ENCODE assay signal across 18 cellular contexts in the genomic region with DNA sequence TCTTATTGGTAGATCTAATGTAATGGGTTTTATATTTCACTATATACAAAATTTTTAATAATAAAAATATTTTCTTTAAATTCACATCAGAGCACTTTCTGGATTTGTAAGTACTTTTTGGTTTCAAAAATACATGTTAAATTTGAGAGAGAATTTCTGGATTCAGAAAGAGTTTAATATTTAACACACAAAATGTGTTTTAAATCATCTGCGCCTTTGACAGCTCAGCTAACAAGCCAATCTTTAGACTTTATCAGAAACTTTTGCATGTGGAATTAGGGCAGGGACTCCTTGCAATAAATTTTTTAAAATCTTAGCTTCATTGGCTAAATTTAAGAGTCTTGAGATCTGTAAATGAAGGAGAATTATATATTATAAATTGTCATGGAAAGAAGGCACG. TPM values are rescaled to one million over a fixed set of nuclear protein-coding genes. Genes with fewer than 3 reads are reported as not detected.
A peak's percentile ranks its signal among the peaks of the same experiment; 100 is the strongest.
DNase-seq lines count a peak whose midpoint lies in the region; ATAC-seq, FAIRE-seq and TF ChIP-seq lines count a peak whose summit lies in the region.
"Had no signal": no experiment of that assay in that cellular context is flagged by ENCODE, and none has a peak within 500 bp of the region (broad histone marks: within the 10 kb centered on the region; RNA-seq: fewer than 3 reads in every experiment).

No MANE protein-coding gene starts in this region.

- H2BK12ac ChIP-seq in mesenchymal stem cell (ENCODE audit: low read length in 2 of 2), result no peak overlapping the region

- H3K4me1 ChIP-seq in HepG2 (ENCODE audit: insufficient read depth, low read length) (peaks cover 66% of the 10 kb centered on the region), right lobe of liver (peaks cover 0 to 23% (median 13%) of the 10 kb centered on the region in 4 donors), body of pancreas (peaks cover 50% of the 10 kb centered on the region), mesenchymal stem cell (ENCODE audit: control insufficient read depth, insufficient read depth, low read depth, low read length) (peaks cover 2% of the 10 kb centered on the region)

- peaks cover 6% of the 10 kb centered on the region for H3K79me2 ChIP-seq in HepG2 (ENCODE audit: insufficient read depth, low read length)

- no peak overlapping the region for H2AK5ac ChIP-seq in mesenchymal stem cell (ENCODE audit: low read length, severe bottlenecking)

- H3K36me3 Mint-ChIP-seq in WTC11, result no peaks in the 10 kb centered on the region
- H3K36me3 Mint-ChIP-seq: CD4-positive, CD25-positive, alpha-beta regulatory T cell had no signal

- H4K8ac ChIP-seq in mesenchymal stem cell (ENCODE audit: low read length), result no peak overlapping the region

- TF ChIP-seq RAD21 in HepG2 (CRISPR knock-in tag; IDR thresholded peaks at IDR 0.05), result no peak

- WGBS in HepG2 (ENCODE audit: low lambda C conversion rate), result 90% methylated on average over 2 of the region's 2 CpGs
- 47% methylated on average over 2 of the region's 2 CpGs for WGBS in right lobe of liver (ENCODE audit: insufficient coverage, low coverage, low lambda C conversion rate, missing lambda C conversion rate)
- WGBS in body of pancreas, 2 donors, result 17 to 24% methylated on average over 2 of the region's 2 CpGs
- 100% methylated on average over 1 of the region's 2 CpGs for whole genome bisulfite sequencing in mesenchymal stem cell
- WGBS in lower leg skin, 2 donors, result 88 to 93% methylated on average over 2 of the region's 2 CpGs

- DNase-seq in HepG2 (ENCODE audit: low spot score) (no peak), right lobe of liver (no peak), body of pancreas (no peak), mesenchymal stem cell (no peak), WTC11 (ENCODE audit: low spot score) (no peak), NCI-H1092 (lab: John Stamatoyannopoulos, UW) (no peak), lower leg skin (ENCODE audit: low spot score in 2 of 2) (no peak)
- DNase-seq in activated CD4-positive, alpha-beta T cell treated with anti-CD3 and anti-CD28 coated beads, Interleukin-2, amount 50 U/mL, for 1 hour, result no peak
- DNase-seq: 8988T; ACHN; CD4-positive, CD25-positive, alpha-beta regulatory T cell; DMS79; GM23248 had no signal

- no peak for ATAC-seq in HepG2
- ATAC-seq in right lobe of liver, result no peak
- no peak for ATAC-seq in body of pancreas
- no peak for ATAC-seq in WTC11
- ATAC-seq: HCT116 had no signal

- no peak overlapping the region for H3K23ac ChIP-seq in mesenchymal stem cell (ENCODE audit: low read length in 2 of 2)

- CTCF ChIA-PET in HepG2 (lab: Yijun Ruan, JAX; ENCODE audit: low intra/inter-chr PET ratio, low total read pairs), result no interaction called here
- CTCF ChIA-PET in WTC11 (lab: Charles Lee), result no interaction called here

- H3K14ac ChIP-seq in mesenchymal stem cell (ENCODE audit: low read length in 2 of 2), result no peak overlapping the region

- TF ChIP-seq CTCF in HepG2 (CRISPR knock-in tag; IDR thresholded peaks at IDR 0.05), result no peak
- no peak for TF ChIP-seq CTCF in right lobe of liver (IDR thresholded peaks at IDR 0.05)
- TF ChIP-seq CTCF in body of pancreas (IDR thresholded peaks at IDR 0.05), result no peak
- no peak for TF ChIP-seq CTCF in WTC11 (IDR thresholded peaks at IDR 0.05)
- no peak for TF ChIP-seq CTCF in lower leg skin (IDR thresholded peaks at IDR 0.05)

- H3K9me3 ChIP-seq in HepG2 (ENCODE audit: low read length) (no peaks in the 10 kb centered on the region), right lobe of liver (no peaks in the 10 kb centered on the region), body of pancreas (no peaks in the 10 kb centered on the region), mesenchymal stem cell (ENCODE audit: control insufficient read depth, low read length) (no peaks in the 10 kb centered on the region)
- H3K9me3 ChIP-seq: BLaER1 treated with 17β-estradiol and CSF1 and Interleukin-3, amounts not matched to agents 10 nM and 100 nM had no signal

- no peak overlapping the region for H3K4me3 Mint-ChIP-seq in WTC11
- H3K4me3 Mint-ChIP-seq: CD4-positive, CD25-positive, alpha-beta regulatory T cell had no signal

- H3K27me3 Mint-ChIP-seq in WTC11 (ENCODE audit: low read depth), result no peaks in the 10 kb centered on the region

- H3K4ac ChIP-seq in mesenchymal stem cell (ENCODE audit: low read depth in 1 of 2, low read length in 2 of 2), result no peak overlapping the region

- intact Hi-C loops in HepG2 (cut with micrococcal nuclease; ENCODE audit: unreplicated experiment), result no loop called here
- intact Hi-C loops in right lobe of liver (cut with DNase I), result no loop called here
- intact Hi-C loops in body of pancreas (cut with DNase I), result no loop called here
- intact Hi-C loops in lower leg skin (cut with DNase I; ENCODE audit: low total_unique reads), result no loop called here

- no peak overlapping the region for H4K91ac ChIP-seq in mesenchymal stem cell (ENCODE audit: low read length)

- no peak for TF ChIP-seq EP300 in HepG2 (IDR thresholded peaks at IDR 0.05; ENCODE audit: low read depth in 2 of 2, low read length in 2 of 2)
- TF ChIP-seq EP300 in HepG2 (CRISPR knock-in tag; IDR thresholded peaks at IDR 0.05; ENCODE audit: borderline replicate concordance), result no peak

- H3K9me3 Mint-ChIP-seq in WTC11, result peaks cover 3% of the 10 kb centered on the region; the same call in 1 of the 2 replicates

- no peak overlapping the region for H3K9ac ChIP-seq in HepG2 (ENCODE audit: insufficient read depth, low read depth, low read length)
- no peak overlapping the region for H3K9ac ChIP-seq in mesenchymal stem cell (ENCODE audit: low read length)
- H3K9ac ChIP-seq: BLaER1 treated with 17β-estradiol and CSF1 and Interleukin-3, amounts not matched to agents 10 nM and 100 nM; GM23248 had no signal

- peak overlapping the region; percentile 87 for H3K27ac ChIP-seq in HepG2 (ENCODE audit: extremely low read length, insufficient read depth, low read length)
- no peak overlapping the region for H3K27ac ChIP-seq in right lobe of liver
- peak overlapping the region in 3 of 4 donors; percentile 75 to 85 (median 80) for H3K27ac ChIP-seq in body of pancreas
- peak overlapping the region; percentile 66 for H3K27ac ChIP-seq in mesenchymal stem cell (ENCODE audit: low read length, poor library complexity, severe bottlenecking)
- H3K27ac ChIP-seq: BLaER1 treated with 17β-estradiol and CSF1 and Interleukin-3, amounts not matched to agents 10 nM and 100 nM; GM23248; HL-60 had no signal

- H3K4me1 Mint-ChIP-seq in WTC11, result peaks cover 9% of the 10 kb centered on the region
- H3K4me1 Mint-ChIP-seq: CD4-positive, CD25-positive, alpha-beta regulatory T cell had no signal

- H3K36me3 ChIP-seq in HepG2 (replicated peaks in 1 of 2; ENCODE audit: control insufficient read depth in 1 of 2, insufficient read depth in 2 of 2, low read length in 2 of 2) (no peaks in the 10 kb centered on the region; a peak in 1 of 5 replicates), right lobe of liver (no peaks in the 10 kb centered on the region), body of pancreas (replicated peaks in 1 of 2; ENCODE audit: insufficient read depth in 1 of 2, low read depth in 2 of 2) (no peaks in the 10 kb centered on the region), mesenchymal stem cell (ENCODE audit: control insufficient read depth in 1 of 2, insufficient read depth in 2 of 2, low read depth in 1 of 2, low read length in 2 of 2) (no peaks in the 10 kb centered on the region)
- H3K36me3 ChIP-seq: BLaER1 treated with 17β-estradiol and CSF1 and Interleukin-3, amounts not matched to agents 10 nM and 100 nM had no signal

- no peak overlapping the region for H3K4me2 ChIP-seq in HepG2 (ENCODE audit: low read depth, low read length)
- no peak overlapping the region for H3K4me2 ChIP-seq in mesenchymal stem cell (ENCODE audit: low read length, poor library complexity, severe bottlenecking)
- H3K4me2 ChIP-seq: BLaER1 treated with 17β-estradiol and CSF1 and Interleukin-3, amounts not matched to agents 10 nM and 100 nM had no signal

- H4K20me1 ChIP-seq in HepG2 (ENCODE audit: insufficient read depth, low read length), result no peaks in the 10 kb centered on the region
- H4K20me1 ChIP-seq: BLaER1 treated with 17β-estradiol and CSF1 and Interleukin-3, amounts not matched to agents 10 nM and 100 nM had no signal

- H3K18ac ChIP-seq in mesenchymal stem cell (ENCODE audit: low read depth in 1 of 2, low read length in 2 of 2), result no peak overlapping the region

- POLR2A ChIA-PET in HepG2 (lab: Yijun Ruan, JAX), result interaction anchor here (1.0 to 1.2 kb wide), 2 partner anchors 24 to 26 kb away, joined by 3 to 4 read pairs; no protein-coding TSS in a partner anchor
- POLR2A ChIA-PET in WTC11 (lab: Charles Lee), result no interaction called here

- BruUV-seq in HepG2 (replicated peaks; lab: Mats Ljungman, UMichigan), result no TSS peak

- peaks cover 2% of the 10 kb centered on the region for H3K79me1 ChIP-seq in mesenchymal stem cell (replicated peaks; ENCODE audit: low read length, poor library complexity, severe bottlenecking)

- H3K27ac Mint-ChIP-seq in WTC11, result no peak overlapping the region
- H3K27ac Mint-ChIP-seq: CD4-positive, CD25-positive, alpha-beta regulatory T cell had no signal

- H3K27me3 ChIP-seq in HepG2 (ENCODE audit: control insufficient read depth in 1 of 2, insufficient read depth in 2 of 2, low read length in 2 of 2), result no peaks in the 10 kb centered on the region
- H3K27me3 ChIP-seq in right lobe of liver, result no peaks in the 10 kb centered on the region
- no peaks in the 10 kb centered on the region for H3K27me3 ChIP-seq in body of pancreas
- H3K27me3 ChIP-seq in mesenchymal stem cell (ENCODE audit: control insufficient read depth in 1 of 2, insufficient read depth in 1 of 2, low read length in 2 of 2), result no peaks in the 10 kb centered on the region
- H3K27me3 ChIP-seq: BLaER1 treated with 17β-estradiol and CSF1 and Interleukin-3, amounts not matched to agents 10 nM and 100 nM had no signal

- TF ChIP-seq POLR2A in HepG2 (IDR thresholded peaks at IDR 0.05; ENCODE audit: insufficient read depth in 1 of 2, low read depth in 2 of 2, low read length in 2 of 2), result no peak
- no peak for TF ChIP-seq POLR2A in right lobe of liver (IDR thresholded peaks at IDR 0.05)
- no peak for TF ChIP-seq POLR2A in body of pancreas (IDR thresholded peaks at IDR 0.05)
- TF ChIP-seq POLR2A in lower leg skin (IDR thresholded peaks at IDR 0.05), result no peak

- no peak overlapping the region for H3K4me3 ChIP-seq in HepG2 (replicated peaks in 1 of 3; ENCODE audit: insufficient read depth in 1 of 3, low read depth in 2 of 3, low read length in 3 of 3)
- H3K4me3 ChIP-seq in right lobe of liver, result no peak overlapping the region
- H3K4me3 ChIP-seq in body of pancreas, result no peak overlapping the region
- H3K4me3 ChIP-seq in mesenchymal stem cell (ENCODE audit: insufficient read depth in 1 of 2, low read depth in 1 of 2, low read length in 2 of 2), result no peak overlapping the region
- H3K4me3 ChIP-seq in lower leg skin (ENCODE audit: low read depth, poor library complexity, severe bottlenecking), result no peak overlapping the region
- H3K4me3 ChIP-seq: BLaER1 treated with 17β-estradiol and CSF1 and Interleukin-3, amounts not matched to agents 10 nM and 100 nM; GM23248 had no signal

- FAIRE-seq in HepG2 (lab: Jason Lieb, UNC), result no peak
- FAIRE-seq: G401.6, GM12892 had no signal

- no peak overlapping the region for H2BK5ac ChIP-seq in mesenchymal stem cell (ENCODE audit: low read depth, low read length, poor library complexity, severe bottlenecking)

- no peak overlapping the region for H2BK120ac ChIP-seq in mesenchymal stem cell (ENCODE audit: low read depth, low read length)

- in situ Hi-C loops in HepG2 (cut with HindIII; ENCODE audit: extremely low pct_ligation_motif_present, low pct_unique_long_range_greater_than_20kb), result no loop called here

- no peak overlapping the region for H2BK15ac ChIP-seq in mesenchymal stem cell (ENCODE audit: low read depth, poor library complexity, severe bottlenecking)

- no peak overlapping the region for H2AFZ ChIP-seq in HepG2 (ENCODE audit: low read length)
- no peak overlapping the region for H2AFZ ChIP-seq in mesenchymal stem cell (ENCODE audit: low read depth, low read length)
- H2AFZ ChIP-seq: GM23248 had no signal

RNA-seq across cellular contexts. Expression of a gene that starts 32.7 kb away (rescaled TPM):
- total RNA-seq in HepG2 (2016; rRNA removed; fragmentation: Illumina TruSeq; extraction: Trizol) (59.5 and 80.6 TPM in 2 replicates), right lobe of liver (1 to 10 TPM; 3.0 to 5.4 (median 4.4) TPM), body of pancreas (10 to 100 TPM in 1 of 2 donors, 1 to 10 TPM in 1; 5.9 to 12.2 TPM), WTC11 (2021) (6.9 to 8.3 TPM (median 7.3 TPM) in 3 replicates), lower leg skin (1 to 10 TPM; 2.4 to 6.9 (median 4.2) TPM)
- 7.7 and 10.8 TPM in 2 replicates for total RNA-seq in HepG2 (2016; cell fraction: cytosol; rRNA removed; fragmentation: Illumina TruSeq; extraction: Trizol; ENCODE audit: low read depth)
- 59.9 and 79.4 TPM in 2 replicates for total RNA-seq in HepG2 (2016; cell fraction: insoluble cytoplasmic fraction; rRNA removed; fragmentation: Illumina TruSeq; extraction: Trizol)
- 31.0 and 34.2 TPM in 2 replicates for total RNA-seq in HepG2 (2016; cell fraction: membrane; rRNA removed; fragmentation: Illumina TruSeq; extraction: Trizol)
- total RNA-seq in HepG2 (2016; cell fraction: nucleus; rRNA removed; fragmentation: Illumina TruSeq; extraction: Trizol), result 53.4 and 63.5 TPM in 2 replicates
- polyA plus RNA-seq in HepG2 (2011; rRNA removed), result 13.0 and 18.8 TPM in 2 replicates
- polyA plus RNA-seq in HepG2 (2011; cell fraction: cytosol; rRNA removed), result 11.3 and 11.5 TPM in 2 replicates
- polyA plus RNA-seq in HepG2 (2011; cell fraction: nucleus; rRNA removed), result 27.3 and 37.7 TPM in 2 replicates
- polyA plus RNA-seq in HepG2 (2012), result 10.7 and 10.9 TPM in 2 replicates
- polyA plus RNA-seq in HepG2 (2016; cell fraction: cytosol; fragmentation: Illumina TruSeq; extraction: Trizol; ENCODE audit: low read depth), result 4.3 and 4.9 TPM in 2 replicates
- polyA plus RNA-seq in HepG2 (2016; cell fraction: insoluble cytoplasmic fraction; fragmentation: Illumina TruSeq; extraction: Trizol; ENCODE audit: low read depth), result 57.8 and 61.6 TPM in 2 replicates
- 14.8 and 14.9 TPM in 2 replicates for polyA plus RNA-seq in HepG2 (2016; cell fraction: membrane; fragmentation: Illumina TruSeq; extraction: Trizol; ENCODE audit: low read depth)
- 58.3 and 64.1 TPM in 2 replicates for polyA plus RNA-seq in HepG2 (2016; cell fraction: nucleus; fragmentation: Illumina TruSeq; extraction: Trizol; ENCODE audit: insufficient read depth, low read depth)
- 19.3 and 21.6 TPM in 2 replicates for polyA minus RNA-seq in HepG2 (2011; rRNA and poly(A)+ RNA removed; ENCODE audit: low replicate concordance)
- polyA minus RNA-seq in HepG2 (2011; cell fraction: cytosol; rRNA and poly(A)+ RNA removed), result 8.8 and 15.0 TPM in 2 replicates
- 37.7 and 46.2 TPM in 2 replicates for polyA minus RNA-seq in HepG2 (2011; cell fraction: nucleus; rRNA and poly(A)+ RNA removed)
- 60.2 TPM for polyA plus RNA-seq in mesenchymal stem cell (2013, experiment 1 of 2)
- 60.6 TPM for polyA plus RNA-seq in mesenchymal stem cell (2013, experiment 2 of 2)
- polyA plus RNA-seq: CD4-positive, CD25-positive, alpha-beta regulatory T cell had no signal

Comparison
In these comparisons a context has a peak if more than half of its experiments do, and no peak if none do; other contexts are left out.
1. H3K27ac ChIP-seq: peak in HepG2 (single experiment), body of pancreas (3 of 4) and mesenchymal stem cell (single experiment); none in right lobe of liver (0 of 3).